ENCODE assay signal across 1 cellular context in genomic region chr1:183989078-183989577, GRCh38.
TF ChIP-seq lines count a peak whose summit lies in the region.

No MANE protein-coding gene starts in this region.

TF ChIP-seq in K562, 482 proteins besides CTCF, POLR2A, EP300 and RAD21 (continued from another document and continues in another):
- TF ChIP-seq ETV6 (IDR thresholded peaks at IDR 0.05; ENCODE audit: borderline replicate concordance in 1 of 2, low read depth in 2 of 2, low read length in 1 of 2) (peak; percentile 28 to 59; a peak in 2 of 4 replicates), ETV6 (CRISPR knock-in tag; IDR thresholded peaks at IDR 0.05; ENCODE audit: borderline replicate concordance) (no peak), LCOR (CRISPR knock-in tag; IDR thresholded peaks at IDR 0.05) (no peak), ZNF583 (CRISPR knock-in tag; IDR thresholded peaks at IDR 0.05) (0 out of 2 replicates have a peak, but pooled peaks have one; percentile 49), EP400 (IDR thresholded peaks at IDR 0.05) (peak; percentile 74), KLF1 (tag; IDR thresholded peaks at IDR 0.05) (no peak), ZNF592 (IDR thresholded peaks at IDR 0.05) (peak; percentile 89; the same call in 1 of the 2 replicates), TEAD1 (CRISPR knock-in tag; IDR thresholded peaks at IDR 0.05) (peak; percentile 90 to 95), SMAD2 (IDR thresholded peaks at IDR 0.05; ENCODE audit: low read depth, low read length) (no peak), ZMIZ1 (IDR thresholded peaks at IDR 0.05; ENCODE audit: low read depth in 2 of 2, low read length in 2 of 2) (no peak), DMBX1 (CRISPR knock-in tag; IDR thresholded peaks at IDR 0.05; ENCODE audit: borderline replicate concordance) (peak; percentile 97), NCOA4 (IDR thresholded peaks at IDR 0.05; ENCODE audit: partially characterized antibody) (no peak), ZKSCAN3 (CRISPR knock-in tag; IDR thresholded peaks at IDR 0.05) (no peak), TEAD2 (tag; IDR thresholded peaks at IDR 0.05) (peak; percentile 70; the same call in 1 of the 2 replicates), DIDO1 (tag; IDR thresholded peaks at IDR 0.05; ENCODE audit: low read depth) (no peak), ZZZ3 (IDR thresholded peaks at IDR 0.05) (no peak), BDP1 (IDR thresholded peaks at IDR 0.05; ENCODE audit: insufficient read depth, insufficient read length) (no peak), KDM2B (CRISPR knock-in tag; IDR thresholded peaks at IDR 0.05) (no peak), ZNF41 (CRISPR knock-in tag; conservative IDR thresholded peaks at IDR 0.05) (peak; percentile 86), E2F6 (IDR thresholded peaks at IDR 0.05; ENCODE audit: borderline replicate concordance in 1 of 2, extremely low read depth in 1 of 2, insufficient read depth in 1 of 2, insufficient read length in 1 of 2, low read depth in 1 of 2, low read length in 1 of 2, poor library complexity in 1 of 2, severe bottlenecking in 1 of 2) (peak in 1 of 2 experiments; percentile 66), ASH1L (IDR thresholded peaks at IDR 0.05; ENCODE audit: borderline replicate concordance, low read depth, partially characterized antibody) (no peak), ZNF609 (CRISPR knock-in tag; IDR thresholded peaks at IDR 0.05; ENCODE audit: borderline replicate concordance) (no peak), SMARCB1 (IDR thresholded peaks at IDR 0.05; ENCODE audit: insufficient read length, low read depth) (no peak), KDM5B (IDR thresholded peaks at IDR 0.05; ENCODE audit: insufficient replicate concordance, low read depth, low read length) (no peak), RNF2 (IDR thresholded peaks at IDR 0.05) (peak; percentile 76), XRCC4 (IDR thresholded peaks at IDR 0.05; ENCODE audit: extremely low read depth, insufficient read depth, insufficient read length) (no peak), THAP7 (CRISPR knock-in tag; IDR thresholded peaks at IDR 0.05) (no peak), ZNF12 (CRISPR knock-in tag; IDR thresholded peaks at IDR 0.05) (no peak), HMGN3 (IDR thresholded peaks at IDR 0.05; ENCODE audit: borderline replicate concordance, extremely low read depth, insufficient read length, low read depth, low read length) (no peak), TAF7 (tag; IDR thresholded peaks at IDR 0.05) (no peak), YY1 (IDR thresholded peaks at IDR 0.05; ENCODE audit: borderline replicate concordance in 1 of 3, control insufficient read depth in 1 of 3, extremely low read depth in 1 of 3, insufficient read depth in 3 of 3, insufficient read length in 1 of 3, insufficient replicate concordance in 2 of 3, low read depth in 1 of 3, low read length in 2 of 3) (peak in 2 of 3 experiments; percentile 69 to 78), RBM17 (IDR thresholded peaks at IDR 0.05; ENCODE audit: borderline replicate concordance, low read depth, low read length) (no peak), ZNF778 (CRISPR knock-in tag; IDR thresholded peaks at IDR 0.05) (no peak), ZNF280A (IDR thresholded peaks at IDR 0.05; ENCODE audit: low read depth, partially characterized antibody) (no peak), NUFIP1 (IDR thresholded peaks at IDR 0.05; ENCODE audit: partially characterized antibody) (no peak), TCF7 (IDR thresholded peaks at IDR 0.05; ENCODE audit: borderline replicate concordance) (0 out of 2 replicates have a peak, but pooled peaks have one; percentile 16), MLLT1 (IDR thresholded peaks at IDR 0.05) (no peak), ZNF134 (CRISPR knock-in tag; conservative IDR thresholded peaks at IDR 0.05) (no peak), STAT5B (CRISPR knock-in tag; IDR thresholded peaks at IDR 0.05) (no peak), STAT6 (CRISPR knock-in tag; IDR thresholded peaks at IDR 0.05) (no peak), ZNF140 (CRISPR knock-in tag; IDR thresholded peaks at IDR 0.05) (no peak), TAL1 (IDR thresholded peaks at IDR 0.05) (0 out of 2 replicates have a peak, but pooled peaks have one; percentile 22), JUNB (CRISPR knock-in tag; conservative IDR thresholded peaks at IDR 0.05) (no peak)
